ENCODE assay signal across 7 cellular contexts in genomic region chr16:10385725-10386516, GRCh38. TPM values are rescaled to one million over a fixed set of nuclear protein-coding genes. Genes with fewer than 3 reads are reported as not detected.
A peak's percentile ranks its signal among the peaks of the same experiment; 100 is the strongest.
DNase-seq lines count a peak whose midpoint lies in the region; ATAC-seq and TF ChIP-seq lines count a peak whose summit lies in the region.

A gene with protein sequence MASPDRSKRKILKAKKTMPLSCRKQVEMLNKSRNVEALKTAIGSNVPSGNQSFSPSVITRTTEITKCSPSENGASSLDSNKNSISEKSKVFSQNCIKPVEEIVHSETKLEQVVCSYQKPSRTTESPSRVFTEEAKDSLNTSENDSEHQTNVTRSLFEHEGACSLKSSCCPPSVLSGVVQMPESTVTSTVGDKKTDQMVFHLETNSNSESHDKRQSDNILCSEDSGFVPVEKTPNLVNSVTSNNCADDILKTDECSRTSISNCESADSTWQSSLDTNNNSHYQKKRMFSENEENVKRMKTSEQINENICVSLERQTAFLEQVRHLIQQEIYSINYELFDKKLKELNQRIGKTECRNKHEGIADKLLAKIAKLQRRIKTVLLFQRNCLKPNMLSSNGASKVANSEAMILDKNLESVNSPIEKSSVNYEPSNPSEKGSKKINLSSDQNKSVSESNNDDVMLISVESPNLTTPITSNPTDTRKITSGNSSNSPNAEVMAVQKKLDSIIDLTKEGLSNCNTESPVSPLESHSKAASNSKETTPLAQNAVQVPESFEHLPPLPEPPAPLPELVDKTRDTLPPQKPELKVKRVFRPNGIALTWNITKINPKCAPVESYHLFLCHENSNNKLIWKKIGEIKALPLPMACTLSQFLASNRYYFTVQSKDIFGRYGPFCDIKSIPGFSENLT (plus strand): TSS chr16:10386061. CDS start chr16:10430621, 44,560 bp downstream.

- no peak for TF ChIP-seq EP300 in gastroesophageal sphincter (IDR thresholded peaks at IDR 0.05)

- 25 to 30% methylated on average over 4 to 11 of the region's 66 CpGs for WGBS in gastroesophageal sphincter (ENCODE audit: low coverage in 1 of 2), 2 donors

- CTCF ChIA-PET in RWPE1 (lab: Yijun Ruan, JAX): interaction anchor here (0.6 to 0.7 kb wide), 2 partner anchors 16 to 67 kb away, joined by 3 read pairs; no protein-coding TSS in a partner anchor

- ATAC-seq in GM18868 (IDR thresholded peaks at IDR 0.05; ENCODE audit: unreplicated experiment) (peak; percentile 94), HG03095 (IDR thresholded peaks at IDR 0.05; ENCODE audit: unreplicated experiment) (peak; percentile 87), gastroesophageal sphincter (peak; percentile 93)

- POLR2A ChIA-PET in RWPE1 (lab: Yijun Ruan, JAX; ENCODE audit: low non-redundant PET): no interaction called here

- peak within 1 kb of the TSS; percentile 79 to 95 (median 89) for H3K9ac ChIP-seq in subcutaneous abdominal adipose tissue (ENCODE audit: low read length in 5 of 5)

- H3K4me1 ChIP-seq in gastroesophageal sphincter (peaks cover 0 to 11% (median 0%) of the 10 kb centered on the region in 3 donors), neutrophil (ENCODE audit: control insufficient read depth in 1 of 2, insufficient read depth in 1 of 2, low read depth in 1 of 2, low read length in 1 of 2) (peaks cover 16 to 25% of the 10 kb centered on the region in 2 experiments), subcutaneous abdominal adipose tissue (ENCODE audit: control insufficient read depth in 5 of 5, insufficient read depth in 5 of 5, low read length in 5 of 5) (peaks cover 3 to 19% (median 13%) of the 10 kb centered on the region in 5 donors)

- TF ChIP-seq CTCF in RWPE1 (conservative IDR thresholded peaks at IDR 0.05; ENCODE audit: low read depth) (no peak), gastroesophageal sphincter (IDR thresholded peaks at IDR 0.05) (no peak), neutrophil (IDR thresholded peaks at IDR 0.05) (no peak)

- DNase-seq in RWPE1 (ENCODE audit: low spot score): peak; percentile 94
- DNase-seq in activated gamma-delta T cell treated with anti-CD3 and anti-CD28 coated beads, Interleukin-2, amount 50 U/mL, for 16 hours (ENCODE audit: low read depth): peak; percentile 82

- H3K9me3 ChIP-seq in gastroesophageal sphincter: no peaks in the 10 kb centered on the region
- no peaks in the 10 kb centered on the region for H3K9me3 ChIP-seq in neutrophil
- no peaks in the 10 kb centered on the region for H3K9me3 ChIP-seq in subcutaneous abdominal adipose tissue (ENCODE audit: control insufficient read depth in 5 of 5, low read length in 5 of 5)

- H3K27ac ChIP-seq in RWPE1 (peak within 1 kb of the TSS; percentile 62), gastroesophageal sphincter (peak within 1 kb of the TSS in 3 of 4 donors; percentile 68 to 80 (median 69)), neutrophil (no peak within 1 kb of the TSS), subcutaneous abdominal adipose tissue (ENCODE audit: low read depth, low read length) (peak within 1 kb of the TSS; percentile 67)

- peak; percentile 25 to 37 for TF ChIP-seq POLR2A in gastroesophageal sphincter (IDR thresholded peaks at IDR 0.05)

- H3K4me3 ChIP-seq in gastroesophageal sphincter (peak within 1 kb of the TSS; percentile 42 to 58), neutrophil (ENCODE audit: low read depth in 1 of 2, low read length in 1 of 2) (peak within 1 kb of the TSS; percentile 54 to 56), subcutaneous abdominal adipose tissue (ENCODE audit: low read depth in 1 of 5, low read length in 5 of 5) (peak within 1 kb of the TSS; percentile 76 to 88 (median 79))

- H3K36me3 ChIP-seq in gastroesophageal sphincter (no peaks in the 10 kb centered on the region), neutrophil (no peaks in the 10 kb centered on the region), subcutaneous abdominal adipose tissue (ENCODE audit: control insufficient read depth in 5 of 5, insufficient read depth in 5 of 5, low read length in 5 of 5) (no peaks in the 10 kb centered on the region)

- no peaks in the 10 kb centered on the region for H3K27me3 ChIP-seq in gastroesophageal sphincter
- peaks cover 9% of the 10 kb centered on the region for H3K27me3 ChIP-seq in neutrophil
- no peaks in the 10 kb centered on the region for H3K27me3 ChIP-seq in subcutaneous abdominal adipose tissue (ENCODE audit: control insufficient read depth in 5 of 5, insufficient read depth in 4 of 5, low read length in 5 of 5)

RNA-seq across cellular contexts. Expression of the gene that starts here (rescaled TPM):
- total RNA-seq in gastroesophageal sphincter: 10 to 100 TPM in 1 of 4 donors, 1 to 10 TPM in 3; 4.6 to 11.2 (median 7.2) TPM
